ENCODE assay signal across 18 cellular contexts in the genomic region with DNA sequence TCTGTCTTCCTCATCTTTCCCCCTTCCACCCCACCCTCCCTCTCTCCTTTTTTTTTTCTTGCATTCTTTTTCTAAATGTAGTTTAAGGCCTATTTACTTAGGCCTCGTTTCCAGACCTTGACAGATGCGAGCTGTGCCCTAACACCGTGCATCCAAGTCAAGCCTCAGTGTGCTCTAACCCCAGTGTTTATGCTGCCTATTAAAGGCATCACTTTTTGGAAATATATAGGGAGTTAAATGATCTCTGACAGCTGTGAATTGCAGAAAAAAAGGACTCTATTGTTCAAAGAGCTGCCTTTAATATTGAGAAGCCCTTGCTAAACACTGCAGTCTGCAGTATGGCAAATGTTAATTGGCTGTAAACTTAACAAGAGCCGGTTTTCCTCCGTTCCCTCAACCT.
"Had no signal": no experiment of that assay in that cellular context is flagged by ENCODE, and none has a peak within 500 bp of the region (broad histone marks: within the 10 kb centered on the region; RNA-seq: fewer than 3 reads in every experiment).

No MANE protein-coding gene starts in this region.

- H3K36me3 ChIP-seq: cardiac muscle cell, left ventricle myocardium inferior, tibial artery had no signal

- H3K27ac ChIP-seq: cardiac muscle cell, left ventricle myocardium inferior, tibial artery, VCaP had no signal

- H3K9me3 ChIP-seq: left ventricle myocardium inferior, mucosa of descending colon, tibial artery had no signal

- H3K4me3 ChIP-seq: cardiac muscle cell, left ventricle myocardium inferior, mucosa of descending colon, tibial artery had no signal

- H3K27me3 ChIP-seq: cardiac muscle cell, tibial artery had no signal

- H3K4me1 ChIP-seq: left ventricle myocardium inferior had no signal

- ATAC-seq: esophagus mucosa; mucosa of descending colon; naive thymus-derived CD8-positive, alpha-beta T cell; T-helper 17 cell had no signal

- DNase-seq: activated CD4-positive, alpha-beta T cell treated with anti-CD3 and anti-CD28 coated beads for 1 hour; activated CD4-positive, alpha-beta T cell treated with anti-CD3 and anti-CD28 coated beads, Interleukin-2, amount 50 U/mL, for 4 hours; activated gamma-delta T cell treated with Interleukin-2 at 50 U/mL for 16 hours; effector CD8-positive, alpha-beta T cell; hypothalamus; left ventricle myocardium inferior; mucosa of descending colon; naive thymus-derived CD8-positive, alpha-beta T cell; posterior cingulate gyrus; stimulated activated CD4-positive, alpha-beta T cell treated with anti-CD3 and anti-CD28 coated beads, Interleukin-12 subunit alpha, Interleukin-12 subunit beta, amount 100 ng/mL, for 4 hours; stimulated activated CD4-positive, alpha-beta T cell treated with anti-CD3 and anti-CD28 coated beads, Interleukin-1b, Interleukin-23, amount 100 ng/mL, for 48 hours; stimulated activated CD8-positive, alpha-beta memory T cell treated with anti-CD3 and anti-CD28 coated beads, Interleukin-4, amount 100 ng/mL, for 48 hours; stimulated activated naive CD4-positive, alpha-beta T cell treated with Interleukin-2 at 50 U/mL for 16 hours; T-helper 17 cell; tibial artery had no signal
